In genomic region chr6:5439749-5440148, GRCh38 we compare ENCODE assay signal across 22 cellular contexts.
A peak's percentile ranks its signal among the peaks of the same experiment; 100 is the strongest.
DNase-seq lines count a peak whose midpoint lies in the region; TF ChIP-seq lines count a peak whose summit lies in the region.
"Had no signal": no experiment of that assay in that cellular context is flagged by ENCODE, and none has a peak within 500 bp of the region (broad histone marks: within the 10 kb centered on the region; RNA-seq: fewer than 3 reads in every experiment).

No MANE protein-coding gene starts in this region.

- H3K27ac ChIP-seq in neural progenitor cell = no peak overlapping the region
- H3K27ac ChIP-seq: 22Rv1, WERI-Rb-1 had no signal

- H3K4me3 Mint-ChIP-seq in neural progenitor cell = no peak overlapping the region
- H3K4me3 Mint-ChIP-seq: activated naive CD8-positive, alpha-beta T cell treated with anti-CD3 and anti-CD28 coated beads, Interleukin-2, amount 50 U/mL, for 24 hours; effector memory CD8-positive, alpha-beta T cell; mesothelial cell of epicardium; natural killer cell treated with Interleukin-12 subunit alpha and Interleukin-12 subunit beta and Interleukin-15 and Interleukin-18, amount 100 ng/mL, for 72 hours had no signal

- peak; percentile 1 for DNase-seq in NCI-H1092 treated with DMSO at 0.1 percent for 48 hours (lab: John Stamatoyannopoulos, UW)
- no peak for DNase-seq in NCI-H1092 (lab: John Stamatoyannopoulos, UW)
- peak; percentile 75 for DNase-seq in NCI-H69 (lab: John Stamatoyannopoulos, UW)
- no peak for DNase-seq in neural progenitor cell (ENCODE audit: low spot score)
- no peak for DNase-seq in GM19240 (ENCODE audit: insufficient read length, low spot score)
- no peak for DNase-seq in nucleus accumbens (lab: John Stamatoyannopoulos, UW)
- no peak for DNase-seq in SK-N-DZ (ENCODE audit: low spot score)
- DNase-seq: activated CD4-positive, alpha-beta T cell treated with anti-CD3 and anti-CD28 coated beads, Interleukin-2, amount 50 U/mL, for 4 hours; activated naive CD8-positive, alpha-beta T cell treated with anti-CD3 and anti-CD28 coated beads, Interleukin-2, amount 50 U/mL, for 24 hours; AML-193; COR-L47; effector memory CD8-positive, alpha-beta T cell; left cardiac atrium; NCI-H1417 treated with DMSO at 0.1 percent for 48 hours; T-helper 2 cell; trophoblast cell; WERI-Rb-1 had no signal

- no peaks in the 10 kb centered on the region for H3K79me2 ChIP-seq in neural progenitor cell (ENCODE audit: low read depth)

- H3K9me3 Mint-ChIP-seq in neural progenitor cell = no peaks in the 10 kb centered on the region
- H3K9me3 Mint-ChIP-seq: natural killer cell treated with Interleukin-12 subunit alpha and Interleukin-12 subunit beta and Interleukin-15 and Interleukin-18, amount 100 ng/mL, for 72 hours had no signal

- H3K4me3 ChIP-seq in endocrine pancreas (ENCODE audit: control insufficient read depth, insufficient read depth, low read length) (peak overlapping the region; percentile 69), neural progenitor cell (no peak overlapping the region)

- no peak overlapping the region for H2AFZ ChIP-seq in neural progenitor cell (replicated peaks)

- no peaks in the 10 kb centered on the region for H3F3A ChIP-seq in neural progenitor cell (ENCODE audit: low read depth)

- H3K4me1 Mint-ChIP-seq in neural progenitor cell = peaks cover 2% of the 10 kb centered on the region

- no peaks in the 10 kb centered on the region for H3K27me3 Mint-ChIP-seq in neural progenitor cell (ENCODE audit: insufficient read depth, low read depth)
- H3K27me3 Mint-ChIP-seq: activated naive CD8-positive, alpha-beta T cell treated with anti-CD3 and anti-CD28 coated beads, Interleukin-2, amount 50 U/mL, for 24 hours; effector memory CD8-positive, alpha-beta T cell; natural killer cell treated with Interleukin-12 subunit alpha and Interleukin-12 subunit beta and Interleukin-15 and Interleukin-18, amount 100 ng/mL, for 72 hours; progenitor cell of endocrine pancreas had no signal

- peak overlapping the region; percentile 34 for H3K27ac Mint-ChIP-seq in neural progenitor cell
- H3K27ac Mint-ChIP-seq: activated naive CD8-positive, alpha-beta T cell treated with anti-CD3 and anti-CD28 coated beads, Interleukin-2, amount 50 U/mL, for 24 hours; effector memory CD8-positive, alpha-beta T cell; mesothelial cell of epicardium; natural killer cell treated with Interleukin-12 subunit alpha and Interleukin-12 subunit beta and Interleukin-15 and Interleukin-18, amount 100 ng/mL, for 72 hours; progenitor cell of endocrine pancreas had no signal

- peaks cover 16% of the 10 kb centered on the region for H3K4me1 ChIP-seq in endocrine pancreas (ENCODE audit: control insufficient read depth, insufficient read depth, low read length)
- peaks cover 11% of the 10 kb centered on the region for H3K4me1 ChIP-seq in neural progenitor cell

- no peak for TF ChIP-seq CTCF in neural progenitor cell (IDR thresholded peaks at IDR 0.05)

- H3K27me3 ChIP-seq in endocrine pancreas (ENCODE audit: control insufficient read depth, insufficient read depth, low read length) (no peaks in the 10 kb centered on the region), neural progenitor cell (no peaks in the 10 kb centered on the region)

- peaks cover 7% of the 10 kb centered on the region for H3K36me3 Mint-ChIP-seq in neural progenitor cell

- H3K9me3 ChIP-seq in endocrine pancreas (ENCODE audit: control insufficient read depth, low read length) (no peaks in the 10 kb centered on the region), neural progenitor cell (ENCODE audit: low read depth) (no peaks in the 10 kb centered on the region)

- H4K20me1 ChIP-seq in neural progenitor cell (ENCODE audit: low read depth) = no peaks in the 10 kb centered on the region

- H3K9ac ChIP-seq in endocrine pancreas (ENCODE audit: control insufficient read depth, insufficient read depth, low read length) (peak overlapping the region; percentile 10), neural progenitor cell (no peak overlapping the region)

- H3K4me2 ChIP-seq in neural progenitor cell = peak overlapping the region; percentile 6

- no peaks in the 10 kb centered on the region for H3K36me3 ChIP-seq in endocrine pancreas (ENCODE audit: control insufficient read depth, insufficient read depth, low read length)
- H3K36me3 ChIP-seq in neural progenitor cell = no peaks in the 10 kb centered on the region
- H3K36me3 ChIP-seq: WERI-Rb-1 had no signal

Comparison
In these comparisons a context has a peak if more than half of its experiments do, and no peak if none do; other contexts are left out.
1. DNase-seq: peak in NCI-H1092 treated with DMSO at 0.1 percent for 48 hours (single experiment) and NCI-H69 (single experiment); none in NCI-H1092 (single experiment), neural progenitor cell (single experiment), GM19240 (single experiment), nucleus accumbens (0 of 56) and SK-N-DZ (single experiment).